In genomic region chr17:39622380-39623006, GRCh38 we compare ENCODE assay signal across 1 cellular context.
TF ChIP-seq lines count a peak whose summit lies in the region.

No MANE protein-coding gene starts in this region.

TF ChIP-seq in endothelial cell of umbilical vein, 7 proteins besides CTCF, POLR2A, EP300 and RAD21:
- TF ChIP-seq FOS (IDR thresholded peaks at IDR 0.05; ENCODE audit: borderline replicate concordance, insufficient read depth, low read length) (no peak), EZH2 (IDR thresholded peaks at IDR 0.05; ENCODE audit: borderline replicate concordance, low read depth, low read length, severe bottlenecking) (peak; percentile 8)
